11 cellular contexts compared by ENCODE assay signal in the genomic region with DNA sequence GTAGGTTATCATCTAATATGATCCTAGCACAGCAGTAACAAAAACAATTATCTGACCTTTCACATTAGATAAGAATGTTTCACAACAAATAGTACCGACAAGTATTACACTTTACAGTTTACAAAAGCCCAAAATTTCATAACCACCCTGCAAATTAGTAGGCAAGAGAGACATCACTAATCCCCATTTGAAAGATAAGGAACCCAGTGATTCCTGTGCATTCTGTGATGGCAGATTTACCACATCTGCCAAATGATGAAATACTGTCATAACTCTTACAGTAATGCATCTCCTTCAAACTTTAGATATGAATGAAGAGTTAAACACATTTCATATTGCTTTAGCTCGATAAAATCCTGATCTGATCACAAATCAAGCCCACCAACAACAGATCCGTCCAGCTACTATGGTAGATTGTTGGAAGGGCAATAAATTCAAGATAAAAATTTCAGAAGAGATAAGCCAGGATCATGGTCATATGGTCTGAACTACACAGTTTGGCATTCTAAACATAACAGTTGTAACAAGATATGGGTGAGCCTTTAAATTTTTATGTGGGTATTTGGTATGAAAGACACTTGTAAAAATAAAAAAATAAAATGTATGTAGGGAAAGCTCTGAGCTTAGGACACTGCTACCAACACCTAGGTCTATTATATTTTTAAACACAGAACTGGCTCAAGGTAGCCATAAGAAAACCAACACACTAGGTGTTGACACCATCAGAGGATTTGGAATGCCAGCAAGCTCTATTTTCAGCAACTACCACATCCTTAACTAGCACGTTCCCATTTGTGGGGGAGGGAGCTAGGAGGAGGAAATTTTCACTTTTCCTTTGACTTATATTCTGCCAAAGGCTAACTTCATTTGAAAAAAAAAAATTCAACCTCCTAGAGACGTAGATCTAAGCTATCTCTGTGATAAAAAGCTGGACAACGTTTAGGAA. TPM values are rescaled to one million over a fixed set of nuclear protein-coding genes. Genes with fewer than 3 reads are reported as not detected.
DNase-seq lines count a peak whose midpoint lies in the region; ATAC-seq and TF ChIP-seq lines count a peak whose summit lies in the region.
"Had no signal": no experiment of that assay in that cellular context is flagged by ENCODE, and none has a peak within 500 bp of the region (broad histone marks: within the 10 kb centered on the region; RNA-seq: fewer than 3 reads in every experiment).

No MANE protein-coding gene starts in this region.

- CTCF ChIA-PET in activated CD8-positive, alpha-beta memory T cell treated with anti-CD3 and anti-CD28 coated beads, Interleukin-2, amount 10 ng/mL, durations not matched to agents 7 days and 5 days (lab: Charles Lee) = interaction anchor here (1.2 to 4.5 kb wide), 5 partner anchors 9 to 142 kb away, joined by 3 to 25 read pairs (median 4); a partner anchor contains a TSS

- in situ Hi-C loops in GM13977 (cut with MboI; ENCODE audit: low pct_unique_long_range_greater_than_20kb, low sequenced_read_pairs, unreplicated experiment) = no loop called here

- DNase-seq in activated CD8-positive, alpha-beta memory T cell treated with anti-CD3 and anti-CD28 coated beads, Interleukin-2, amount 10 ng/mL, durations not matched to agents 7 days and 5 days = no peak
- no peak for DNase-seq in activated CD8-positive, alpha-beta memory T cell treated with anti-CD3 and anti-CD28 coated beads for 24 hours
- DNase-seq in activated naive CD8-positive, alpha-beta T cell treated with anti-CD3 and anti-CD28 coated beads, Interleukin-2, amount 10 ng/mL, durations not matched to agents 7 days and 5 days = no peak
- DNase-seq in left lobe of liver (ENCODE audit: low spot score) = no peak
- no peak for DNase-seq in tibial nerve (ENCODE audit: low spot score in 2 of 2)
- no peak for DNase-seq in GM13977 (ENCODE audit: low spot score)
- DNase-seq: hypothalamus, NCI-H526 had no signal

- ATAC-seq in activated CD8-positive, alpha-beta memory T cell treated with anti-CD3 and anti-CD28 coated beads, Interleukin-2, amount 10 ng/mL, durations not matched to agents 7 days and 5 days = no peak
- no peak for ATAC-seq in activated naive CD8-positive, alpha-beta T cell treated with anti-CD3 and anti-CD28 coated beads, Interleukin-2, amount 10 ng/mL, durations not matched to agents 7 days and 5 days (ENCODE audit: low read depth)
- peak; percentile 39 for ATAC-seq in left lobe of liver
- no peak for ATAC-seq in GM18505 (IDR thresholded peaks at IDR 0.05; ENCODE audit: unreplicated experiment)
- no peak for ATAC-seq in GM21381 (IDR thresholded peaks at IDR 0.05; ENCODE audit: unreplicated experiment)

- H3K27me3 Mint-ChIP-seq in activated CD8-positive, alpha-beta memory T cell treated with anti-CD3 and anti-CD28 coated beads, Interleukin-2, amount 10 ng/mL, durations not matched to agents 7 days and 5 days = no peaks in the 10 kb centered on the region
- H3K27me3 Mint-ChIP-seq in activated naive CD8-positive, alpha-beta T cell treated with anti-CD3 and anti-CD28 coated beads, Interleukin-2, amount 10 ng/mL, durations not matched to agents 7 days and 5 days = no peaks in the 10 kb centered on the region

- 15 to 25% methylated on average over 6 of the region's 6 CpGs for WGBS in tibial nerve, 2 donors

- H3K4me1 Mint-ChIP-seq in activated CD8-positive, alpha-beta memory T cell treated with anti-CD3 and anti-CD28 coated beads, Interleukin-2, amount 10 ng/mL, durations not matched to agents 7 days and 5 days = peaks cover 63% of the 10 kb centered on the region
- H3K4me1 Mint-ChIP-seq in activated naive CD8-positive, alpha-beta T cell treated with anti-CD3 and anti-CD28 coated beads, Interleukin-2, amount 10 ng/mL, durations not matched to agents 7 days and 5 days = peaks cover 38% of the 10 kb centered on the region

- H3K9me3 Mint-ChIP-seq in activated CD8-positive, alpha-beta memory T cell treated with anti-CD3 and anti-CD28 coated beads, Interleukin-2, amount 10 ng/mL, durations not matched to agents 7 days and 5 days (ENCODE audit: low read depth) = no peaks in the 10 kb centered on the region
- no peaks in the 10 kb centered on the region for H3K9me3 Mint-ChIP-seq in activated naive CD8-positive, alpha-beta T cell treated with anti-CD3 and anti-CD28 coated beads, Interleukin-2, amount 10 ng/mL, durations not matched to agents 7 days and 5 days
- H3K9me3 Mint-ChIP-seq: activated T-helper 1 cell treated with anti-CD3 and anti-CD28 coated beads, Interleukin-12 subunit alpha, Interleukin-12 subunit beta, Interleukin-2, Interleukin-4 antibody, amounts not matched to agents 30 ng/mL and 10 ng/mL and 1 ng/mL, durations not matched to agents 14 hours and 24 hours and 36 hours had no signal

- no peak for TF ChIP-seq CTCF in tibial nerve (IDR thresholded peaks at IDR 0.05)
- no peak for TF ChIP-seq CTCF in GM13977 (IDR thresholded peaks at IDR 0.05; ENCODE audit: extremely low read depth, insufficient read depth, missing control alignments)

- POLR2A ChIA-PET in activated naive CD8-positive, alpha-beta T cell treated with anti-CD3 and anti-CD28 coated beads, Interleukin-2, amount 10 ng/mL, durations not matched to agents 7 days and 5 days (lab: Charles Lee) = interaction anchor here (1.3 to 1.7 kb wide), 2 partner anchors 11 to 14 kb away, joined by 3 to 5 read pairs; no protein-coding TSS in a partner anchor

- no peak overlapping the region for H3K4me3 Mint-ChIP-seq in activated CD8-positive, alpha-beta memory T cell treated with anti-CD3 and anti-CD28 coated beads, Interleukin-2, amount 10 ng/mL, durations not matched to agents 7 days and 5 days
- peak overlapping the region; percentile 18 for H3K4me3 Mint-ChIP-seq in activated naive CD8-positive, alpha-beta T cell treated with anti-CD3 and anti-CD28 coated beads, Interleukin-2, amount 10 ng/mL, durations not matched to agents 7 days and 5 days
- H3K4me3 Mint-ChIP-seq: activated T-helper 1 cell treated with anti-CD3 and anti-CD28 coated beads, Interleukin-12 subunit alpha, Interleukin-12 subunit beta, Interleukin-2, Interleukin-4 antibody, amounts not matched to agents 30 ng/mL and 10 ng/mL and 1 ng/mL, durations not matched to agents 14 hours and 24 hours and 36 hours had no signal

- no peak for TF ChIP-seq EP300 in tibial nerve (IDR thresholded peaks at IDR 0.05)

- peaks cover 0 to 2% (median 0%) of the 10 kb centered on the region in 3 donors for H3K36me3 ChIP-seq in tibial nerve

- peaks cover 17% of the 10 kb centered on the region for H3K36me3 Mint-ChIP-seq in activated CD8-positive, alpha-beta memory T cell treated with anti-CD3 and anti-CD28 coated beads, Interleukin-2, amount 10 ng/mL, durations not matched to agents 7 days and 5 days
- peaks cover 13% of the 10 kb centered on the region for H3K36me3 Mint-ChIP-seq in activated naive CD8-positive, alpha-beta T cell treated with anti-CD3 and anti-CD28 coated beads, Interleukin-2, amount 10 ng/mL, durations not matched to agents 7 days and 5 days

- no peaks in the 10 kb centered on the region for H3K9me3 ChIP-seq in tibial nerve

- H3K4me1 ChIP-seq in tibial nerve = peaks cover 4 to 95% (median 54%) of the 10 kb centered on the region in 4 donors

- H3K27me3 ChIP-seq in tibial nerve = no peaks in the 10 kb centered on the region

- TF ChIP-seq POLR2A in tibial nerve (IDR thresholded peaks at IDR 0.05) (no peak), GM18505 (IDR thresholded peaks at IDR 0.05; ENCODE audit: borderline replicate concordance, extremely low read depth, insufficient read depth, insufficient read length) (no peak)

- H3K27ac ChIP-seq in tibial nerve = peak overlapping the region in 3 of 4 donors; percentile 12 to 61 (median 20)

- peak overlapping the region; percentile 50 for H3K27ac Mint-ChIP-seq in activated CD8-positive, alpha-beta memory T cell treated with anti-CD3 and anti-CD28 coated beads, Interleukin-2, amount 10 ng/mL, durations not matched to agents 7 days and 5 days
- peak overlapping the region; percentile 57 for H3K27ac Mint-ChIP-seq in activated naive CD8-positive, alpha-beta T cell treated with anti-CD3 and anti-CD28 coated beads, Interleukin-2, amount 10 ng/mL, durations not matched to agents 7 days and 5 days

- no peak overlapping the region for H3K4me3 ChIP-seq in tibial nerve

RNA-seq across cellular contexts. Expression of a gene that starts 9.3 kb away (rescaled TPM):
- total RNA-seq in activated CD8-positive, alpha-beta memory T cell treated with anti-CD3 and anti-CD28 coated beads, Interleukin-2, amount 10 ng/mL, durations not matched to agents 7 days and 5 days = 100 to 1,000 TPM; 341 to 452 TPM
- 100 to 1,000 TPM; 272 to 287 TPM for total RNA-seq in activated naive CD8-positive, alpha-beta T cell treated with anti-CD3 and anti-CD28 coated beads, Interleukin-2, amount 10 ng/mL, durations not matched to agents 7 days and 5 days
- total RNA-seq in left lobe of liver = 174 TPM
- 100 to 1,000 TPM; 581 to 765 (median 678) TPM for total RNA-seq in tibial nerve
